ENCODE assay signal across 13 cellular contexts in genomic region chr19:38267780-38268430, GRCh38. TPM values are rescaled to one million over a fixed set of nuclear protein-coding genes. Genes with fewer than 3 reads are reported as not detected.
DNase-seq lines count a peak whose midpoint lies in the region; ATAC-seq and TF ChIP-seq lines count a peak whose summit lies in the region.
"Had no signal": no experiment of that assay in that cellular context is flagged by ENCODE, and none has a peak within 500 bp of the region (broad histone marks: within the 10 kb centered on the region; RNA-seq: fewer than 3 reads in every experiment).

No MANE protein-coding gene starts in this region.

- POLR2A ChIA-PET in activated CD4-positive, alpha-beta T cell treated with anti-CD3 and anti-CD28 coated beads for 36 hours (lab: Charles Lee): no interaction called here

- H3K36me3 Mint-ChIP-seq in activated T-helper 2 cell treated with anti-CD3 and anti-CD28 coated beads, Interferon-gamma antibody, Interleukin-2, Interleukin-4, amounts not matched to agents 10 μg/mL and 5 μg/mL and 100 μg/mL, durations not matched to agents 14 hours and 24 hours and 36 hours (ENCODE audit: low read depth): peaks cover 18% of the 10 kb centered on the region
- peaks cover 2% of the 10 kb centered on the region for H3K36me3 Mint-ChIP-seq in activated CD4-positive, alpha-beta T cell treated with anti-CD3 and anti-CD28 coated beads for 36 hours (ENCODE audit: low read depth)

- H3K9me3 ChIP-seq in HUES64 (ENCODE audit: insufficient read depth, low read depth, low read length): no peaks in the 10 kb centered on the region
- H3K9me3 ChIP-seq in left lung: no peaks in the 10 kb centered on the region
- no peaks in the 10 kb centered on the region for H3K9me3 ChIP-seq in suprapubic skin
- H3K9me3 ChIP-seq: esophagus muscularis mucosa had no signal

- intact Hi-C loops in activated T-helper 2 cell treated with anti-CD3 and anti-CD28 coated beads, Interferon-gamma antibody, Interleukin-2, Interleukin-4, amounts not matched to agents 10 μg/mL and 5 μg/mL and 100 μg/mL, durations not matched to agents 14 hours and 24 hours and 36 hours (cut with micrococcal nuclease): no loop called here
- intact Hi-C loops in left lung (cut with DNase I): no loop called here
- intact Hi-C loops in activated CD4-positive, alpha-beta T cell treated with anti-CD3 and anti-CD28 coated beads for 36 hours (cut with DNase I, micrococcal nuclease): no loop called here

- TF ChIP-seq POLR2A in suprapubic skin (IDR thresholded peaks at IDR 0.05): no peak

- H3K4me1 ChIP-seq in HUES64 (ENCODE audit: insufficient read depth, low read length) (peaks cover 35% of the 10 kb centered on the region), left lung (peaks cover 14 to 61% of the 10 kb centered on the region in 2 donors), suprapubic skin (peaks cover 43% of the 10 kb centered on the region)

- no peaks in the 10 kb centered on the region for H3K36me3 ChIP-seq in HUES64 (ENCODE audit: insufficient read depth, low read length)
- no peaks in the 10 kb centered on the region for H3K36me3 ChIP-seq in left lung
- no peaks in the 10 kb centered on the region for H3K36me3 ChIP-seq in suprapubic skin
- H3K36me3 ChIP-seq: esophagus muscularis mucosa had no signal

- TF ChIP-seq EP300 in suprapubic skin (IDR thresholded peaks at IDR 0.05): no peak

- DNase-seq in activated T-helper 2 cell treated with anti-CD3 and anti-CD28 coated beads, Interferon-gamma antibody, Interleukin-2, Interleukin-4, amounts not matched to agents 10 μg/mL and 5 μg/mL and 100 μg/mL, durations not matched to agents 14 hours and 24 hours and 36 hours (ENCODE audit: low spot score): no peak
- DNase-seq in left lung (peak; percentile 31 to 52), suprapubic skin (ENCODE audit: low spot score in 2 of 2) (no peak), COLO829 (ENCODE audit: low spot score) (no peak)
- DNase-seq in activated CD4-positive, alpha-beta T cell treated with anti-CD3 and anti-CD28 coated beads for 36 hours: no peak
- DNase-seq: activated CD4-positive, alpha-beta T cell treated with anti-CD3 and anti-CD28 coated beads, Interleukin-2, amount 50 U/mL, for 48 hours; SHP77; stimulated activated naive CD4-positive, alpha-beta T cell treated with Interleukin-2 at 50 U/mL for 16 hours had no signal

- TF ChIP-seq CTCF in left lung (IDR thresholded peaks at IDR 0.05) (no peak), suprapubic skin (IDR thresholded peaks at IDR 0.05) (no peak)

- H3K9me3 Mint-ChIP-seq in activated T-helper 2 cell treated with anti-CD3 and anti-CD28 coated beads, Interferon-gamma antibody, Interleukin-2, Interleukin-4, amounts not matched to agents 10 μg/mL and 5 μg/mL and 100 μg/mL, durations not matched to agents 14 hours and 24 hours and 36 hours: no peaks in the 10 kb centered on the region
- no peaks in the 10 kb centered on the region for H3K9me3 Mint-ChIP-seq in activated CD4-positive, alpha-beta T cell treated with anti-CD3 and anti-CD28 coated beads for 36 hours (ENCODE audit: low read depth)

- no peak overlapping the region for H3K4me3 Mint-ChIP-seq in activated T-helper 2 cell treated with anti-CD3 and anti-CD28 coated beads, Interferon-gamma antibody, Interleukin-2, Interleukin-4, amounts not matched to agents 10 μg/mL and 5 μg/mL and 100 μg/mL, durations not matched to agents 14 hours and 24 hours and 36 hours (ENCODE audit: low read depth)
- H3K4me3 Mint-ChIP-seq in activated CD4-positive, alpha-beta T cell treated with anti-CD3 and anti-CD28 coated beads for 36 hours: no peak overlapping the region

- peaks cover 55% of the 10 kb centered on the region for H3K4me1 Mint-ChIP-seq in activated T-helper 2 cell treated with anti-CD3 and anti-CD28 coated beads, Interferon-gamma antibody, Interleukin-2, Interleukin-4, amounts not matched to agents 10 μg/mL and 5 μg/mL and 100 μg/mL, durations not matched to agents 14 hours and 24 hours and 36 hours (ENCODE audit: low read depth)
- H3K4me1 Mint-ChIP-seq in activated CD4-positive, alpha-beta T cell treated with anti-CD3 and anti-CD28 coated beads for 36 hours: peaks cover 42% of the 10 kb centered on the region

- whole genome bisulfite sequencing in HUES64: 70% methylated on average over 10 of the region's 10 CpGs
- WGBS in suprapubic skin: 52% methylated on average over 10 of the region's 10 CpGs

- H3K27me3 Mint-ChIP-seq in activated T-helper 2 cell treated with anti-CD3 and anti-CD28 coated beads, Interferon-gamma antibody, Interleukin-2, Interleukin-4, amounts not matched to agents 10 μg/mL and 5 μg/mL and 100 μg/mL, durations not matched to agents 14 hours and 24 hours and 36 hours (ENCODE audit: low read depth): no peaks in the 10 kb centered on the region
- H3K27me3 Mint-ChIP-seq in activated CD4-positive, alpha-beta T cell treated with anti-CD3 and anti-CD28 coated beads for 36 hours: no peaks in the 10 kb centered on the region

- H3K4me3 ChIP-seq in HUES64 (ENCODE audit: low read length): no peak overlapping the region
- no peak overlapping the region for H3K4me3 ChIP-seq in left lung
- H3K4me3 ChIP-seq in suprapubic skin: peak overlapping the region; percentile 60
- H3K4me3 ChIP-seq: esophagus muscularis mucosa had no signal

- ATAC-seq in left lung (peak; percentile 8), HG03039 (IDR thresholded peaks at IDR 0.05; ENCODE audit: unreplicated experiment) (no peak), HG03108 (IDR thresholded peaks at IDR 0.05; ENCODE audit: unreplicated experiment) (no peak)
- no peak for ATAC-seq in activated CD4-positive, alpha-beta T cell treated with anti-CD3 and anti-CD28 coated beads for 36 hours

- H3K27ac ChIP-seq in HUES64 (ENCODE audit: low read depth, low read length) (peak overlapping the region; percentile 47; the same call in 1 of the 2 replicates), left lung (peak overlapping the region in 1 of 2 donors; percentile 44), suprapubic skin (peak overlapping the region; percentile 87)
- H3K27ac ChIP-seq: esophagus muscularis mucosa had no signal

- CTCF ChIA-PET in activated CD4-positive, alpha-beta T cell treated with anti-CD3 and anti-CD28 coated beads for 36 hours (lab: Charles Lee): interaction anchor here (3.0 kb wide), 1 partner anchor 25 kb away, joined by 12 read pairs; no protein-coding TSS in a partner anchor

- H3K27me3 ChIP-seq in HUES64 (ENCODE audit: insufficient read depth, low read length) (no peaks in the 10 kb centered on the region), left lung (peaks cover 0 to 10% of the 10 kb centered on the region in 2 donors), suprapubic skin (peaks cover 4% of the 10 kb centered on the region)

- peak overlapping the region; percentile 21 for H3K27ac Mint-ChIP-seq in activated T-helper 2 cell treated with anti-CD3 and anti-CD28 coated beads, Interferon-gamma antibody, Interleukin-2, Interleukin-4, amounts not matched to agents 10 μg/mL and 5 μg/mL and 100 μg/mL, durations not matched to agents 14 hours and 24 hours and 36 hours
- no peak overlapping the region for H3K27ac Mint-ChIP-seq in activated CD4-positive, alpha-beta T cell treated with anti-CD3 and anti-CD28 coated beads for 36 hours

- H3K9ac ChIP-seq in HUES64 (ENCODE audit: low read depth, low read length): peak overlapping the region; percentile 5

RNA-seq across cellular contexts. Expression of gene SPINT2, which starts 3.5 kb away (rescaled TPM):
- 158 TPM for polyA plus RNA-seq in HUES64 (2013, experiment 1 of 2)
- polyA plus RNA-seq in HUES64 (2013, experiment 2 of 2): 161 TPM
- total RNA-seq in activated T-helper 2 cell treated with anti-CD3 and anti-CD28 coated beads, Interferon-gamma antibody, Interleukin-2, Interleukin-4, amounts not matched to agents 10 μg/mL and 5 μg/mL and 100 μg/mL, durations not matched to agents 14 hours and 24 hours and 36 hours: 161 and 165 TPM in 2 replicates
- total RNA-seq in left lung (100 to 1,000 TPM; 206 to 317 TPM), suprapubic skin (100 to 1,000 TPM; 359 to 639 (median 494) TPM)
- total RNA-seq in activated CD4-positive, alpha-beta T cell treated with anti-CD3 and anti-CD28 coated beads for 36 hours: 10 to 100 TPM; 46.0 to 49.0 TPM

RNA-seq across cellular contexts. Expression of gene PPP1R14A, which starts 11.7 kb away (rescaled TPM):
- polyA plus RNA-seq in HUES64 (2013, experiment 1 of 2): 4.4 TPM
- 7.0 TPM for polyA plus RNA-seq in HUES64 (2013, experiment 2 of 2)
- total RNA-seq in activated T-helper 2 cell treated with anti-CD3 and anti-CD28 coated beads, Interferon-gamma antibody, Interleukin-2, Interleukin-4, amounts not matched to agents 10 μg/mL and 5 μg/mL and 100 μg/mL, durations not matched to agents 14 hours and 24 hours and 36 hours: 98.7 and 98.9 TPM in 2 replicates
- total RNA-seq in left lung (10 to 100 TPM; 40.2 to 91.3 TPM), suprapubic skin (10 to 100 TPM in 1 of 4 donors, 1 to 10 TPM in 3; 2.3 to 13.3 (median 7.7) TPM)
- 1 to 10 TPM; 1.6 to 1.7 TPM for total RNA-seq in activated CD4-positive, alpha-beta T cell treated with anti-CD3 and anti-CD28 coated beads for 36 hours

RNA-seq across cellular contexts. Expression of gene C19orf33, which starts 36.1 kb away (rescaled TPM):
- polyA plus RNA-seq in HUES64 (2013, experiment 1 of 2): 0.95 TPM
- polyA plus RNA-seq in HUES64 (2013, experiment 2 of 2): not detected
- total RNA-seq in activated T-helper 2 cell treated with anti-CD3 and anti-CD28 coated beads, Interferon-gamma antibody, Interleukin-2, Interleukin-4, amounts not matched to agents 10 μg/mL and 5 μg/mL and 100 μg/mL, durations not matched to agents 14 hours and 24 hours and 36 hours: 2.0 TPM in 1 of 2 replicates, not detected in the other
- total RNA-seq in left lung (100 to 1,000 TPM in 1 of 2 donors, 10 to 100 TPM in 1; 63.2 to 120 TPM), suprapubic skin (100 to 1,000 TPM; 182 to 452 (median 349) TPM)
- total RNA-seq in activated CD4-positive, alpha-beta T cell treated with anti-CD3 and anti-CD28 coated beads for 36 hours: not detected

RNA-seq across cellular contexts. Expression of gene DPF1, which starts 43.9 kb away (rescaled TPM):
- polyA plus RNA-seq in HUES64 (2013, experiment 1 of 2): 10.9 TPM
- polyA plus RNA-seq in HUES64 (2013, experiment 2 of 2): 7.2 TPM
- total RNA-seq in activated T-helper 2 cell treated with anti-CD3 and anti-CD28 coated beads, Interferon-gamma antibody, Interleukin-2, Interleukin-4, amounts not matched to agents 10 μg/mL and 5 μg/mL and 100 μg/mL, durations not matched to agents 14 hours and 24 hours and 36 hours: 3.2 and 3.4 TPM in 2 replicates
- total RNA-seq in left lung: under 1 TPM; 0.39 to 0.79 TPM
- total RNA-seq in suprapubic skin: 1 to 10 TPM in 1 of 4 donors, not detected in 3; 1.1 TPM
- 1 to 10 TPM in 1 of 2 experiments, under 1 TPM in 1; 0.91 to 1.2 TPM for total RNA-seq in activated CD4-positive, alpha-beta T cell treated with anti-CD3 and anti-CD28 coated beads for 36 hours
- total RNA-seq: liver had no signal
- polyA plus RNA-seq: liver had no signal

RNA-seq across cellular contexts. Expression of gene YIF1B, which starts 47.8 kb away (rescaled TPM):
- polyA plus RNA-seq in HUES64 (2013, experiment 1 of 2): 71.2 TPM
- polyA plus RNA-seq in HUES64 (2013, experiment 2 of 2): 84.3 TPM
- total RNA-seq in activated T-helper 2 cell treated with anti-CD3 and anti-CD28 coated beads, Interferon-gamma antibody, Interleukin-2, Interleukin-4, amounts not matched to agents 10 μg/mL and 5 μg/mL and 100 μg/mL, durations not matched to agents 14 hours and 24 hours and 36 hours: 106 and 114 TPM in 2 replicates
- total RNA-seq in left lung: 10 to 100 TPM; 52.0 to 59.6 TPM
- 10 to 100 TPM; 14.2 to 36.4 (median 26.1) TPM for total RNA-seq in suprapubic skin
- 10 to 100 TPM; 76.3 to 90.1 TPM for total RNA-seq in activated CD4-positive, alpha-beta T cell treated with anti-CD3 and anti-CD28 coated beads for 36 hours

Comparison
In these comparisons a context has a peak if more than half of its experiments do, and no peak if none do; other contexts are left out.
1. DNase-seq: peak in left lung (2 of 2); none in activated T-helper 2 cell treated with anti-CD3 and anti-CD28 coated beads, Interferon-gamma antibody, Interleukin-2, Interleukin-4, amounts not matched to agents 10 μg/mL and 5 μg/mL and 100 μg/mL, durations not matched to agents 14 hours and 24 hours and 36 hours (single experiment), suprapubic skin (0 of 2), activated CD4-positive, alpha-beta T cell treated with anti-CD3 and anti-CD28 coated beads for 36 hours (single experiment) and COLO829 (single experiment).
2. RNA of gene C19orf33, which starts 36.1 kb away (total RNA-seq): 182 to 452 TPM in suprapubic skin and 63.2 to 120 TPM in left lung; 2.0 TPM in activated T-helper 2 cell treated with anti-CD3 and anti-CD28 coated beads, Interferon-gamma antibody, Interleukin-2, Interleukin-4, amounts not matched to agents 10 μg/mL and 5 μg/mL and 100 μg/mL, durations not matched to agents 14 hours and 24 hours and 36 hours and not detected in activated CD4-positive, alpha-beta T cell treated with anti-CD3 and anti-CD28 coated beads for 36 hours; every median in the first group is over 10 times any median in the second.